ENCODE assay signal across 27 cellular contexts in genomic region chr12:16893426-16893825, GRCh38.
"Had no signal": no experiment of that assay in that cellular context is flagged by ENCODE, and none has a peak within 500 bp of the region (broad histone marks: within the 10 kb centered on the region; RNA-seq: fewer than 3 reads in every experiment).

No MANE protein-coding gene starts in this region.

- H3K4me1 Mint-ChIP-seq: immature natural killer cell; memory B cell; naive thymus-derived CD4-positive, alpha-beta T cell had no signal

- H2AFZ ChIP-seq: hepatocyte had no signal

- H3K4me3 ChIP-seq: coronary artery, dorsolateral prefrontal cortex, esophagus muscularis mucosa, gastroesophageal sphincter, heart left ventricle, hepatocyte, left ventricle myocardium inferior, lung had no signal

- H3K4me3 Mint-ChIP-seq: immature natural killer cell; memory B cell; naive thymus-derived CD4-positive, alpha-beta T cell had no signal

- H3K79me2 ChIP-seq: hepatocyte had no signal

- H3K4me1 ChIP-seq: esophagus muscularis mucosa, gastroesophageal sphincter, heart left ventricle, left ventricle myocardium inferior had no signal

- H3K4me2 ChIP-seq: hepatocyte had no signal

- H3K27ac Mint-ChIP-seq: immature natural killer cell; memory B cell; naive thymus-derived CD4-positive, alpha-beta T cell had no signal

- H3K27me3 ChIP-seq: esophagus muscularis mucosa, foreskin keratinocyte, gastroesophageal sphincter, heart left ventricle, hepatocyte had no signal

- H3K36me3 ChIP-seq: esophagus muscularis mucosa, gastroesophageal sphincter, heart left ventricle, left ventricle myocardium inferior had no signal

- FAIRE-seq: colon, endothelial cell of umbilical vein, frontal cortex, kidney had no signal

- DNase-seq: dermis blood vessel endothelial cell; dorsolateral prefrontal cortex; effector CD4-positive, alpha-beta T cell; effector memory CD4-positive, alpha-beta T cell; heart left ventricle; hypothalamus; immature natural killer cell; islet precursor cell; kidney; kidney glomerular epithelial cell; left colon; left ventricle myocardium inferior; mammary epithelial cell; mesendoderm; midbrain; naive thymus-derived CD4-positive, alpha-beta T cell had no signal

- ATAC-seq: foreskin keratinocyte; gastroesophageal sphincter; heart left ventricle; left colon; left lobe of liver; naive thymus-derived CD4-positive, alpha-beta T cell had no signal

- H3K36me3 Mint-ChIP-seq: immature natural killer cell; memory B cell; naive thymus-derived CD4-positive, alpha-beta T cell had no signal

- H3K27ac ChIP-seq: coronary artery, dorsolateral prefrontal cortex, esophagus muscularis mucosa, foreskin keratinocyte, gastroesophageal sphincter, heart left ventricle, hepatocyte, left ventricle myocardium inferior had no signal

- H3K27me3 Mint-ChIP-seq: memory B cell; naive thymus-derived CD4-positive, alpha-beta T cell had no signal
